Comparison of ENCODE assay signal across 26 cellular contexts in genomic region chr19:37829526-37829925, GRCh38. TPM values are rescaled to one million over a fixed set of nuclear protein-coding genes. Genes with fewer than 3 reads are reported as not detected.
DNase-seq lines count a peak whose midpoint lies in the region; ATAC-seq, FAIRE-seq and TF ChIP-seq lines count a peak whose summit lies in the region.
"Had no signal": no experiment of that assay in that cellular context is flagged by ENCODE, and none has a peak within 500 bp of the region (broad histone marks: within the 10 kb centered on the region; RNA-seq: fewer than 3 reads in every experiment).

No MANE protein-coding gene starts in this region.

- H3K4me1 ChIP-seq in A549 (no peaks in the 10 kb centered on the region), mesendoderm (ENCODE audit: control insufficient read depth, low read depth, low read length) (no peaks in the 10 kb centered on the region), subcutaneous abdominal adipose tissue (ENCODE audit: control insufficient read depth in 5 of 5, insufficient read depth in 5 of 5, low read length in 5 of 5) (no peaks in the 10 kb centered on the region)
- H3K4me1 ChIP-seq: BLaER1 treated with 17β-estradiol and CSF1 and Interleukin-3, amounts not matched to agents 10 nM and 100 nM; Caco-2 had no signal

- FAIRE-seq in A549 (lab: Jason Lieb, UNC) = peak; percentile 28
- FAIRE-seq: A204.1, D721Med, GM12892, GM18507, GM19239 had no signal

- no peaks in the 10 kb centered on the region for H3K4me1 Mint-ChIP-seq in WTC11
- no peaks in the 10 kb centered on the region for H3K4me1 Mint-ChIP-seq in glutamatergic neuron (ENCODE audit: low read depth, unreplicated experiment)
- H3K4me1 Mint-ChIP-seq: B cell had no signal

- 6% methylated on average over 6 of the region's 6 CpGs for WGBS in A549 (ENCODE audit: missing lambda C conversion rate)
- no CpG with 5 or more reads among the region's 6 CpGs for WGBS in mesendoderm (ENCODE audit: extremely low coverage, insufficient coverage, low lambda C conversion rate)

- H2AK5ac ChIP-seq in mesendoderm (ENCODE audit: low read length) = no peak overlapping the region

- H2BK15ac ChIP-seq in mesendoderm (replicated peaks; ENCODE audit: low read depth) = no peak overlapping the region

- H3K9ac ChIP-seq in mesendoderm (ENCODE audit: low read length) (no peak overlapping the region), subcutaneous abdominal adipose tissue (ENCODE audit: low read length in 5 of 5) (no peak overlapping the region)
- H3K9ac ChIP-seq: BLaER1 treated with 17β-estradiol and CSF1 and Interleukin-3, amounts not matched to agents 10 nM and 100 nM had no signal

- TF ChIP-seq EP300 in A549 (IDR thresholded peaks at IDR 0.05) = no peak

- DNase-seq in A549 (ENCODE audit: low read depth in 1 of 2, low spot score in 1 of 2) = no peak
- DNase-seq in WTC11 (ENCODE audit: low spot score) = no peak
- DNase-seq in mesendoderm = no peak
- DNase-seq in DMS53 (lab: John Stamatoyannopoulos, UW) = no peak
- no peak for DNase-seq in glutamatergic neuron
- DNase-seq: 8988T; AML-193; Caco-2; Calu3; CD4-positive, alpha-beta T cell; CD8-positive, alpha-beta T cell; DMS79; DND-41; EL; GDM1 had no signal

- H3K27ac ChIP-seq in A549 (no peak overlapping the region), mesendoderm (ENCODE audit: low read depth, low read length) (no peak overlapping the region), subcutaneous abdominal adipose tissue (ENCODE audit: low read depth, low read length) (no peak overlapping the region)
- H3K27ac ChIP-seq: BLaER1 treated with 17β-estradiol and CSF1 and Interleukin-3, amounts not matched to agents 10 nM and 100 nM; C4-2B had no signal

- H3K27ac Mint-ChIP-seq in WTC11 (no peak overlapping the region), glutamatergic neuron (ENCODE audit: unreplicated experiment) (no peak overlapping the region)
- H3K27ac Mint-ChIP-seq: B cell; CD4-positive, alpha-beta T cell; CD8-positive, alpha-beta T cell had no signal

- H3K9me3 Mint-ChIP-seq in WTC11 (peaks cover 91% of the 10 kb centered on the region), glutamatergic neuron (ENCODE audit: unreplicated experiment) (peaks cover 26% of the 10 kb centered on the region)

- H3K36me3 ChIP-seq in mesendoderm (ENCODE audit: control insufficient read depth, insufficient read depth, low read length) (no peaks in the 10 kb centered on the region), subcutaneous abdominal adipose tissue (ENCODE audit: control insufficient read depth in 5 of 5, insufficient read depth in 5 of 5, low read length in 5 of 5) (peaks cover 4 to 9% (median 5%) of the 10 kb centered on the region in 5 donors)
- H3K36me3 ChIP-seq: BLaER1 treated with 17β-estradiol and CSF1 and Interleukin-3, amounts not matched to agents 10 nM and 100 nM had no signal

- no peak overlapping the region for H2BK120ac ChIP-seq in mesendoderm (ENCODE audit: low read depth, low read length)

- H3K79me2 ChIP-seq in mesendoderm (ENCODE audit: control insufficient read depth, insufficient read depth, low read length) = no peaks in the 10 kb centered on the region

- H3K4me2 ChIP-seq in A549 (no peak overlapping the region), mesendoderm (ENCODE audit: low read length) (no peak overlapping the region)
- H3K4me2 ChIP-seq: BLaER1 treated with 17β-estradiol and CSF1 and Interleukin-3, amounts not matched to agents 10 nM and 100 nM had no signal

- no peak overlapping the region for H2BK5ac ChIP-seq in mesendoderm (ENCODE audit: low read length)

- no peak for TF ChIP-seq POLR2A in A549 (IDR thresholded peaks at IDR 0.05; ENCODE audit: low read length)

- H3K4ac ChIP-seq in mesendoderm (ENCODE audit: low read depth, low read length) = no peak overlapping the region

- H3K23ac ChIP-seq in mesendoderm (ENCODE audit: low read length) = no peak overlapping the region

- no peak for ATAC-seq in A549
- no peak for ATAC-seq in WTC11
- no peak for ATAC-seq in GM18873 (IDR thresholded peaks at IDR 0.05; ENCODE audit: low FRiP score, unreplicated experiment)
- ATAC-seq: CD8-positive, alpha-beta T cell; GM12878 had no signal

- H4K8ac ChIP-seq in mesendoderm (ENCODE audit: low read depth, low read length) = no peak overlapping the region

- H3K4me3 ChIP-seq in A549 (no peak overlapping the region), mesendoderm (ENCODE audit: low read length) (peak overlapping the region; percentile 17), subcutaneous abdominal adipose tissue (ENCODE audit: low read depth in 1 of 5, low read length in 5 of 5) (peak overlapping the region in 3 of 5 donors; percentile 31 to 41 (median 35))
- H3K4me3 ChIP-seq: BLaER1 treated with 17β-estradiol and CSF1 and Interleukin-3, amounts not matched to agents 10 nM and 100 nM; GM12878 had no signal

- no peak overlapping the region for H3K56ac ChIP-seq in mesendoderm (ENCODE audit: low read length)

- POLR2A ChIA-PET in A549 (lab: Yijun Ruan, JAX) = no interaction called here
- POLR2A ChIA-PET in WTC11 (lab: Charles Lee) = no interaction called here

- TF ChIP-seq CTCF in A549 (IDR thresholded peaks at IDR 0.05) = no peak
- TF ChIP-seq CTCF in WTC11 (IDR thresholded peaks at IDR 0.05) = no peak
- TF ChIP-seq CTCF in glutamatergic neuron (IDR thresholded peaks at IDR 0.05; ENCODE audit: partially characterized antibody, unreplicated experiment) = no peak

- H3K18ac ChIP-seq in mesendoderm (ENCODE audit: low read length) = no peak overlapping the region

- CTCF ChIA-PET in A549 (lab: Yijun Ruan, JAX) (no interaction called here), WTC11 (lab: Charles Lee) (no interaction called here)

- H3K9me3 ChIP-seq in A549 (peaks cover 85% of the 10 kb centered on the region), subcutaneous abdominal adipose tissue (ENCODE audit: control insufficient read depth in 5 of 5, low read length in 5 of 5) (peaks cover 42 to 90% (median 74%) of the 10 kb centered on the region in 5 donors)

- H3K27me3 ChIP-seq in mesendoderm (ENCODE audit: insufficient read depth, low read length, poor library complexity) (no peaks in the 10 kb centered on the region), subcutaneous abdominal adipose tissue (ENCODE audit: control insufficient read depth in 5 of 5, insufficient read depth in 4 of 5, low read length in 5 of 5) (no peaks in the 10 kb centered on the region)
- H3K27me3 ChIP-seq: BLaER1 treated with 17β-estradiol and CSF1 and Interleukin-3, amounts not matched to agents 10 nM and 100 nM had no signal

- H3K79me1 ChIP-seq in mesendoderm (ENCODE audit: low read length) = no peaks in the 10 kb centered on the region

- H4K5ac ChIP-seq in mesendoderm (ENCODE audit: low read length) = no peak overlapping the region

- H3K27me3 Mint-ChIP-seq in WTC11 (ENCODE audit: low read depth) = peaks cover 80% of the 10 kb centered on the region
- H3K27me3 Mint-ChIP-seq in glutamatergic neuron (ENCODE audit: unreplicated experiment) = no peaks in the 10 kb centered on the region
- H3K27me3 Mint-ChIP-seq: CD4-positive, alpha-beta T cell had no signal

- no peak for TF ChIP-seq RAD21 in A549 (conservative IDR thresholded peaks at IDR 0.05 in 1 of 2, IDR thresholded peaks at IDR 0.05 in 1 of 2)

- H3K36me3 Mint-ChIP-seq in WTC11 = peaks cover 94% of the 10 kb centered on the region
- peaks cover 59% of the 10 kb centered on the region for H3K36me3 Mint-ChIP-seq in glutamatergic neuron (ENCODE audit: unreplicated experiment)
- H3K36me3 Mint-ChIP-seq: CD8-positive, alpha-beta T cell had no signal

- no peak overlapping the region for H3K4me3 Mint-ChIP-seq in WTC11
- H3K4me3 Mint-ChIP-seq in glutamatergic neuron (ENCODE audit: unreplicated experiment) = no peak overlapping the region
- H3K4me3 Mint-ChIP-seq: B cell; CD4-positive, alpha-beta T cell; CD8-positive, alpha-beta T cell had no signal

TF ChIP-seq in A549, 52 proteins besides CTCF, POLR2A, EP300 and RAD21 (continues in another document):
- TF ChIP-seq TFCP2L1 (CRISPR knock-in tag; IDR thresholded peaks at IDR 0.05) = no peak
- no peak for TF ChIP-seq HMGXB4 (CRISPR knock-in tag; IDR thresholded peaks at IDR 0.05; ENCODE audit: borderline replicate concordance)
- no peak for TF ChIP-seq CEBPB (IDR thresholded peaks at IDR 0.05)

TF ChIP-seq in WTC11, 78 proteins besides CTCF, POLR2A, EP300 and RAD21:
- TF ChIP-seq MAX (CRISPR knock-in tag; IDR thresholded peaks at IDR 0.05) (0 out of 2 replicates have a peak, but pooled peaks have one; percentile 13), ZNF263 (CRISPR knock-in tag; IDR thresholded peaks at IDR 0.05; ENCODE audit: low read depth) (no peak)
TF ChIP-seq in WTC11: peak in this region for 1.

RNA-seq across cellular contexts. Expression of gene ZNF573, which starts 50.1 kb away (rescaled TPM):
- polyA plus RNA-seq in A549 (2011; rRNA removed) (5.8 and 8.5 TPM in 2 replicates), A549 (2017; fragmentation: RNase III; extraction: RNeasy Plus Mini Kit Qiagen cat#74134 plus additional on column Dnase treatment) (3.0 to 5.9 TPM (median 4.6 TPM) in 3 replicates)
- polyA plus RNA-seq in A549 (2012; cell fraction: cytosol; rRNA removed) = 1.2 and 1.3 TPM in 2 replicates
- polyA plus RNA-seq in A549 (2012; cell fraction: nucleus; rRNA removed) = 0.77 and 1.2 TPM in 2 replicates
- polyA minus RNA-seq in A549 (2011; rRNA and poly(A)+ RNA removed) = 7.2 and 14.8 TPM in 2 replicates
- total RNA-seq in WTC11 (2021) (12.4 to 14.9 TPM (median 12.7 TPM) in 3 replicates), glutamatergic neuron (ENCODE audit: unreplicated experiment) (12.2 TPM)
- polyA plus RNA-seq in mesendoderm (2013, experiment 1 of 2) = 3.4 TPM
- polyA plus RNA-seq in mesendoderm (2013, experiment 2 of 2) = 3.0 TPM

Comparison
In these comparisons a context has a peak if more than half of its experiments do, and no peak if none do; other contexts are left out.
1. Of the 8 proteins assayed by ChIP-seq in both WTC11 and A549: peak only in WTC11: MAX; only in A549: none; in both: none; in neither: 7.